1 cellular context compared by ENCODE assay signal in genomic region chr2:195486987-195487644, GRCh38.
A peak's percentile ranks its signal among the peaks of the same experiment; 100 is the strongest.
TF ChIP-seq lines count a peak whose summit lies in the region.

No MANE protein-coding gene starts in this region.

TF ChIP-seq in K562, 482 proteins besides CTCF, POLR2A, EP300 and RAD21 (continued from another document):
- TF ChIP-seq REST (CRISPR knock-in tag; IDR thresholded peaks at IDR 0.05; ENCODE audit: low read depth) (no peak), TCF15 (CRISPR knock-in tag; IDR thresholded peaks at IDR 0.05) (no peak), ZNF431 (CRISPR knock-in tag; IDR thresholded peaks at IDR 0.05) (no peak), MBD2 (IDR thresholded peaks at IDR 0.05; ENCODE audit: borderline replicate concordance, low read depth) (0 out of 2 replicates have a peak, but pooled peaks have one; percentile 47), SAFB2 (IDR thresholded peaks at IDR 0.05; ENCODE audit: borderline replicate concordance, low read depth, low read length, severe bottlenecking) (no peak), BRD9 (IDR thresholded peaks at IDR 0.05; ENCODE audit: low read depth, partially characterized antibody) (peak; percentile 87), HES1 (IDR thresholded peaks at IDR 0.05; ENCODE audit: low read depth) (0 out of 2 replicates have a peak, but pooled peaks have one; percentile 31), NEUROD1 (IDR thresholded peaks at IDR 0.05; ENCODE audit: borderline replicate concordance, low read depth, low read length, partially characterized antibody) (peak; percentile 48), TOE1 (IDR thresholded peaks at IDR 0.05; ENCODE audit: borderline replicate concordance) (no peak), TOE1 (CRISPR knock-in tag; IDR thresholded peaks at IDR 0.05; ENCODE audit: borderline replicate concordance, low read depth) (no peak), ZNF561 (CRISPR knock-in tag; conservative IDR thresholded peaks at IDR 0.05) (no peak), GATAD2B (IDR thresholded peaks at IDR 0.05; ENCODE audit: borderline replicate concordance) (no peak; the same call in 1 of the 2 replicates), MEIS2 (IDR thresholded peaks at IDR 0.05; ENCODE audit: partially characterized antibody) (peak; percentile 91), SIX5 (IDR thresholded peaks at IDR 0.05; ENCODE audit: borderline replicate concordance in 1 of 2, insufficient read depth in 1 of 2, low read depth in 1 of 2, low read length in 2 of 2) (no peak), ZNF263 (CRISPR knock-in tag; IDR thresholded peaks at IDR 0.05; ENCODE audit: borderline replicate concordance) (no peak), NCOA2 (IDR thresholded peaks at IDR 0.05; ENCODE audit: partially characterized antibody in 2 of 2) (peak in 1 of 2 experiments; percentile 56), GABPB2 (CRISPR knock-in tag; conservative IDR thresholded peaks at IDR 0.05) (no peak), CHD7 (IDR thresholded peaks at IDR 0.05; ENCODE audit: low read depth, low read length) (no peak), CEBPB (tag; IDR thresholded peaks at IDR 0.05) (peak; percentile 94), OTX1 (CRISPR knock-in tag; IDR thresholded peaks at IDR 0.05) (no peak), JUND (IDR thresholded peaks at IDR 0.05; ENCODE audit: borderline replicate concordance, low read depth, low read length) (peak; percentile 98), JUND (tag; IDR thresholded peaks at IDR 0.05; ENCODE audit: borderline replicate concordance, low read depth, low read length) (peak; percentile 95; the same call in 2 of the 3 replicates), DMBX1 (CRISPR knock-in tag; IDR thresholded peaks at IDR 0.05; ENCODE audit: borderline replicate concordance) (no peak), ZKSCAN3 (CRISPR knock-in tag; IDR thresholded peaks at IDR 0.05) (no peak)
